ENCODE assay signal across 8 cellular contexts in genomic region chr1:59354754-59355337, GRCh38. TPM values are rescaled to one million over a fixed set of nuclear protein-coding genes. Genes with fewer than 3 reads are reported as not detected.
DNase-seq lines count a peak whose midpoint lies in the region; ATAC-seq and TF ChIP-seq lines count a peak whose summit lies in the region.
"Had no signal": no experiment of that assay in that cellular context is flagged by ENCODE, and none has a peak within 500 bp of the region (broad histone marks: within the 10 kb centered on the region; RNA-seq: fewer than 3 reads in every experiment).

No MANE protein-coding gene starts in this region.

- peak; percentile 78 for DNase-seq in amniotic epithelial cell (ENCODE audit: low read depth)
- no peak for DNase-seq in naive thymus-derived CD8-positive, alpha-beta T cell
- DNase-seq in RWPE1 (ENCODE audit: low spot score) = no peak
- DNase-seq: activated T-cell treated with anti-CD3 and anti-CD28 coated beads, Interleukin-2, amount 50 U/mL, for 4 hours had no signal

- POLR2A ChIA-PET in naive thymus-derived CD8-positive, alpha-beta T cell (lab: Charles Lee) = no interaction called here
- POLR2A ChIA-PET in RWPE1 (lab: Yijun Ruan, JAX; ENCODE audit: low non-redundant PET) = no interaction called here

- no peak overlapping the region for H3K27ac ChIP-seq in RWPE1

- peaks cover 21% of the 10 kb centered on the region for H3K4me1 ChIP-seq in skeletal muscle satellite cell (ENCODE audit: control insufficient read depth, insufficient read depth, low read length)

- H3K4me3 Mint-ChIP-seq in naive thymus-derived CD8-positive, alpha-beta T cell = no peak overlapping the region
- H3K4me3 Mint-ChIP-seq: activated T-cell treated with anti-CD3 and anti-CD28 coated beads, Interleukin-2, amount 50 U/mL, for 4 hours had no signal

- H3K27me3 Mint-ChIP-seq in naive thymus-derived CD8-positive, alpha-beta T cell = no peaks in the 10 kb centered on the region

- CTCF ChIA-PET in RWPE1 (lab: Yijun Ruan, JAX) = interaction anchor here (0.5 kb wide), 1 partner anchor 78 kb away, joined by 5 read pairs; no protein-coding TSS in a partner anchor

- no peak for TF ChIP-seq CTCF in RWPE1 (conservative IDR thresholded peaks at IDR 0.05; ENCODE audit: low read depth)

- H3K27ac Mint-ChIP-seq in naive thymus-derived CD8-positive, alpha-beta T cell = peak overlapping the region in 1 of 10 donors; percentile 14

- H3K9ac ChIP-seq in skeletal muscle satellite cell (ENCODE audit: low read depth, low read length) = no peak overlapping the region

- H3K9me3 Mint-ChIP-seq in naive thymus-derived CD8-positive, alpha-beta T cell = no peaks in the 10 kb centered on the region
- H3K9me3 Mint-ChIP-seq: activated T-cell treated with anti-CD3 and anti-CD28 coated beads, Interleukin-2, amount 50 U/mL, for 4 hours had no signal

- peaks cover 0 to 22% (median 19%) of the 10 kb centered on the region in 3 donors for H3K36me3 Mint-ChIP-seq in naive thymus-derived CD8-positive, alpha-beta T cell

- ATAC-seq in GM19023 (IDR thresholded peaks at IDR 0.05; ENCODE audit: unreplicated experiment) (peak; percentile 59), HG02642 (IDR thresholded peaks at IDR 0.05; ENCODE audit: poor library complexity, unreplicated experiment) (peak; percentile 77), GM21367 (IDR thresholded peaks at IDR 0.05; ENCODE audit: unreplicated experiment) (no peak)
- no peak for ATAC-seq in naive thymus-derived CD8-positive, alpha-beta T cell
- ATAC-seq: activated T-cell treated with anti-CD3 and anti-CD28 coated beads, Interleukin-2, amount 50 U/mL, for 4 hours had no signal

- no peaks in the 10 kb centered on the region for H3K27me3 ChIP-seq in skeletal muscle satellite cell (ENCODE audit: control insufficient read depth, insufficient read depth, low read length)

- H3K4me3 ChIP-seq in skeletal muscle satellite cell (ENCODE audit: low read length) = no peak overlapping the region

- no peaks in the 10 kb centered on the region for H3K36me3 ChIP-seq in skeletal muscle satellite cell (ENCODE audit: insufficient read depth, low read length)

- peak overlapping the region; percentile 38 for H3K4me2 ChIP-seq in skeletal muscle satellite cell (ENCODE audit: low read length)

- H3K9me3 ChIP-seq in skeletal muscle satellite cell (replicated peaks; ENCODE audit: low read length) = no peaks in the 10 kb centered on the region

- peaks cover 0 to 1% (median 0%) of the 10 kb centered on the region in 4 donors for H3K4me1 Mint-ChIP-seq in naive thymus-derived CD8-positive, alpha-beta T cell

RNA-seq across cellular contexts. Expression of gene FGGY, which starts 58.0 kb away (rescaled TPM):
- total RNA-seq in skeletal muscle satellite cell (2012; rRNA removed) = 14.2 and 14.7 TPM in 2 replicates
- total RNA-seq in naive thymus-derived CD8-positive, alpha-beta T cell = 10 to 100 TPM in 1 of 2 experiments, 1 to 10 TPM in 1; 9.6 to 11.1 TPM
- polyA plus RNA-seq in naive thymus-derived CD8-positive, alpha-beta T cell = 1 to 10 TPM; 5.7 to 6.4 (median 5.8) TPM

Comparison
In these comparisons a context has a peak if more than half of its experiments do, and no peak if none do; other contexts are left out.
1. ATAC-seq: peak in GM19023 (single experiment) and HG02642 (single experiment); none in GM21367 (single experiment) and naive thymus-derived CD8-positive, alpha-beta T cell (0 of 2).